In genomic region chr18:7822435-7823425, GRCh38 we compare ENCODE assay signal across 13 cellular contexts.
DNase-seq lines count a peak whose midpoint lies in the region; ATAC-seq, FAIRE-seq and TF ChIP-seq lines count a peak whose summit lies in the region.
"Had no signal": no experiment of that assay in that cellular context is flagged by ENCODE, and none has a peak within 500 bp of the region (broad histone marks: within the 10 kb centered on the region; RNA-seq: fewer than 3 reads in every experiment).

No MANE protein-coding gene starts in this region.

- no TSS peak for BruUV-seq in Caco-2 (replicated peaks; lab: Mats Ljungman, UMichigan)

- peak overlapping the region in 3 of 4 donors; percentile 38 to 49 (median 43) for H3K27ac ChIP-seq in upper lobe of left lung
- H3K27ac ChIP-seq: colonic mucosa had no signal

- WGBS in upper lobe of left lung, 2 donors = 36 to 44% methylated on average over 10 of the region's 10 CpGs

- TF ChIP-seq POLR2A in upper lobe of left lung (IDR thresholded peaks at IDR 0.05) = no peak

- no peaks in the 10 kb centered on the region for H3K4me1 Mint-ChIP-seq in activated CD4-positive, alpha-beta T cell treated with anti-CD3 and anti-CD28 coated beads for 36 hours
- peaks cover 15% of the 10 kb centered on the region for H3K4me1 Mint-ChIP-seq in Caco-2 (ENCODE audit: low read depth, unreplicated experiment)

- no peaks in the 10 kb centered on the region for H3K36me3 ChIP-seq in upper lobe of left lung
- H3K36me3 ChIP-seq in Caco-2 (ENCODE audit: control insufficient read depth, insufficient read depth, low read length) = peaks cover 1% of the 10 kb centered on the region; the same call in 1 of the 2 replicates
- H3K36me3 ChIP-seq: colonic mucosa, prostate gland had no signal

- peak; percentile 55 for ATAC-seq in activated CD4-positive, alpha-beta T cell treated with anti-CD3 and anti-CD28 coated beads for 36 hours
- ATAC-seq in left lobe of liver (peak; percentile 56), upper lobe of left lung (ENCODE audit: low FRiP score in 2 of 2) (peak in 1 of 2 donors; percentile 39)

- H3K27me3 ChIP-seq in upper lobe of left lung = no peaks in the 10 kb centered on the region
- H3K27me3 ChIP-seq in Caco-2 (replicated peaks; ENCODE audit: control insufficient read depth, insufficient read depth, low read length) = no peaks in the 10 kb centered on the region
- H3K27me3 ChIP-seq: colonic mucosa had no signal

- H3K9me3 ChIP-seq in upper lobe of left lung (no peaks in the 10 kb centered on the region), Caco-2 (no peaks in the 10 kb centered on the region)
- H3K9me3 ChIP-seq: colonic mucosa, prostate gland had no signal

- intact Hi-C loops in activated CD4-positive, alpha-beta T cell treated with anti-CD3 and anti-CD28 coated beads for 36 hours (cut with DNase I, micrococcal nuclease) = no loop called here
- intact Hi-C loops in Caco-2 (cut with micrococcal nuclease; ENCODE audit: unreplicated experiment) = no loop called here

- H3K27ac Mint-ChIP-seq in activated CD4-positive, alpha-beta T cell treated with anti-CD3 and anti-CD28 coated beads for 36 hours = no peak overlapping the region
- no peak overlapping the region for H3K27ac Mint-ChIP-seq in Caco-2 (ENCODE audit: unreplicated experiment)

- CTCF ChIA-PET in activated CD4-positive, alpha-beta T cell treated with anti-CD3 and anti-CD28 coated beads for 36 hours (lab: Charles Lee) = interaction anchor here (0.6 to 0.8 kb wide), 2 partner anchors 219 to 264 kb away, joined by 3 to 4 read pairs; no protein-coding TSS in a partner anchor
- CTCF ChIA-PET in Caco-2 (lab: Charles Lee) = no interaction called here

- no peaks in the 10 kb centered on the region for H3K36me3 Mint-ChIP-seq in activated CD4-positive, alpha-beta T cell treated with anti-CD3 and anti-CD28 coated beads for 36 hours (ENCODE audit: low read depth)
- H3K36me3 Mint-ChIP-seq in Caco-2 (ENCODE audit: insufficient read depth, unreplicated experiment) = peaks cover 25% of the 10 kb centered on the region

- POLR2A ChIA-PET in activated CD4-positive, alpha-beta T cell treated with anti-CD3 and anti-CD28 coated beads for 36 hours (lab: Charles Lee) = no interaction called here
- POLR2A ChIA-PET in Caco-2 (lab: Charles Lee) = no interaction called here

- FAIRE-seq in HTR-8/SVneo (lab: Jason Lieb, UNC) = no peak

- H3K4me3 Mint-ChIP-seq in activated CD4-positive, alpha-beta T cell treated with anti-CD3 and anti-CD28 coated beads for 36 hours = no peak overlapping the region
- H3K4me3 Mint-ChIP-seq in Caco-2 (ENCODE audit: unreplicated experiment) = no peak overlapping the region

- no peak overlapping the region for H3K4me3 ChIP-seq in upper lobe of left lung
- H3K4me3 ChIP-seq in Caco-2 (ENCODE audit: low read depth, low read length) = no peak overlapping the region
- H3K4me3 ChIP-seq: colonic mucosa, prostate gland had no signal

- H3K9me3 Mint-ChIP-seq in activated CD4-positive, alpha-beta T cell treated with anti-CD3 and anti-CD28 coated beads for 36 hours (ENCODE audit: low read depth) = no peaks in the 10 kb centered on the region
- no peaks in the 10 kb centered on the region for H3K9me3 Mint-ChIP-seq in Caco-2 (ENCODE audit: unreplicated experiment)

- TF ChIP-seq CTCF in upper lobe of left lung (IDR thresholded peaks at IDR 0.05) (no peak), Caco-2 (IDR thresholded peaks at IDR 0.05; ENCODE audit: insufficient read depth in 1 of 2, low read depth in 1 of 2, low read length in 1 of 2, severe bottlenecking in 1 of 2, unreplicated experiment in 1 of 2) (no peak)

- no peak for TF ChIP-seq EP300 in upper lobe of left lung (IDR thresholded peaks at IDR 0.05)

- no peaks in the 10 kb centered on the region for H3K27me3 Mint-ChIP-seq in activated CD4-positive, alpha-beta T cell treated with anti-CD3 and anti-CD28 coated beads for 36 hours
- H3K27me3 Mint-ChIP-seq in Caco-2 (ENCODE audit: insufficient read depth, unreplicated experiment) = no peaks in the 10 kb centered on the region

- peak; percentile 13 for DNase-seq in activated CD4-positive, alpha-beta T cell treated with anti-CD3 and anti-CD28 coated beads for 36 hours
- DNase-seq in activated CD4-positive, alpha-beta T cell treated with anti-CD3 and anti-CD28 coated beads for 1 hour = no peak
- DNase-seq in astrocyte of the hippocampus (ENCODE audit: low read depth, low spot score) (peak; percentile 17), left lobe of liver (ENCODE audit: low spot score) (no peak), upper lobe of left lung (no peak), HTR-8/SVneo (ENCODE audit: insufficient read length, low spot score) (no peak), Caco-2 (no peak)
- no peak for DNase-seq in activated T-cell treated with anti-CD3 and anti-CD28 coated beads, Interleukin-2, amount 50 U/mL, for 1 hour
- DNase-seq: activated T-cell treated with anti-CD3 and anti-CD28 coated beads for 4 hours, colonic mucosa, KBM-7, NCI-H2227 treated with DMSO at 0.1 percent for 48 hours had no signal

- H3K4me1 ChIP-seq in upper lobe of left lung (peaks cover 12 to 22% (median 14%) of the 10 kb centered on the region in 4 donors), Caco-2 (peaks cover under 1% of the 10 kb centered on the region; the same call in 1 of the 2 replicates)
- H3K4me1 ChIP-seq: colonic mucosa, prostate gland had no signal

Comparison
In these comparisons a context has a peak if more than half of its experiments do, and no peak if none do; other contexts are left out.
1. DNase-seq: peak in activated CD4-positive, alpha-beta T cell treated with anti-CD3 and anti-CD28 coated beads for 36 hours (single experiment) and astrocyte of the hippocampus (single experiment); none in activated CD4-positive, alpha-beta T cell treated with anti-CD3 and anti-CD28 coated beads for 1 hour (single experiment), left lobe of liver (single experiment), upper lobe of left lung (0 of 2), activated T-cell treated with anti-CD3 and anti-CD28 coated beads, Interleukin-2, amount 50 U/mL, for 1 hour (single experiment), HTR-8/SVneo (single experiment) and Caco-2 (0 of 2).